Comparison of ENCODE assay signal across 1 cellular context in genomic region chr17:6019959-6020358, GRCh38.
TF ChIP-seq lines count a peak whose summit lies in the region.

No MANE protein-coding gene starts in this region.

TF ChIP-seq in K562, 482 proteins besides CTCF, POLR2A, EP300 and RAD21 (continued from another document):
- TF ChIP-seq HMBOX1 (IDR thresholded peaks at IDR 0.05), result no peak
- TF ChIP-seq EGR1 (conservative IDR thresholded peaks at IDR 0.05), result peak; percentile 60
- TF ChIP-seq ZNF175 (CRISPR knock-in tag; IDR thresholded peaks at IDR 0.05; ENCODE audit: low read depth), result no peak
- TF ChIP-seq ZNF24 (IDR thresholded peaks at IDR 0.05), result no peak
- TF ChIP-seq SRF (CRISPR knock-in tag; IDR thresholded peaks at IDR 0.05), result no peak
